In the genomic region with DNA sequence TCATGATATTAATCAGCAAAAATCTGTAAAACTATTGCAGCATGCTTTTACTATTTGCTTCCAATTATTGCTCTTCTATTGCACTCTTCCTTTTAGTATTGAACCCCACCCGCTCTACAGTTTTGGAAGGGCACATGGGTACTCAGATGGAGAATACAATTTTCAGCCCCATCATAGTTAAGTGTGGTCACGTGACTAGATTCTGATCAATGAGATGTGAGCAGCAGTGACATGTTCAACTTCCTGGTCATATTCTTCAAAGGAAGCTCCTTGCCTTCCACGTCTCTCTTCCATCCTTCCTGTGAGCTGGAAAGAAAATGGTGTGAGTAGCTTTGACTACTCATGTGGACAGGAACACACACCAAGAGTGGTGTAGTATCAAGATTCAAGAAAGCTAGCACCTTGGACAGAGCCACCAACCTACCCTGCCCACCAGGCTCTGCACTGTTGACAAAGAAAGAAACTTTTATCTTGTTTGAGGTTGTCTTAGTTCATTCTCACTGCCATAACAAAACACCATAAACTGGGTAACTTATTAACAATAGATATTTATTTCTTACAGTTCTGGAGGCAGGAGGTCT, we compare ENCODE assay signal across 17 cellular contexts. TPM values are rescaled to one million over a fixed set of nuclear protein-coding genes. Genes with fewer than 3 reads are reported as not detected.
DNase-seq lines count a peak whose midpoint lies in the region; ATAC-seq and TF ChIP-seq lines count a peak whose summit lies in the region.
"Had no signal": no experiment of that assay in that cellular context is flagged by ENCODE, and none has a peak within 500 bp of the region (broad histone marks: within the 10 kb centered on the region; RNA-seq: fewer than 3 reads in every experiment).

No MANE protein-coding gene starts in this region.

- H3K79me2 ChIP-seq in HCT116 (ENCODE audit: insufficient read depth, low read length) = no peaks in the 10 kb centered on the region
- no peaks in the 10 kb centered on the region for H3K79me2 ChIP-seq in hepatocyte

- intact Hi-C loops in HCT116 (cut with micrococcal nuclease) = no loop called here

- H3K9ac ChIP-seq in HCT116 (ENCODE audit: low read length) = no peak overlapping the region

- H3K27me3 Mint-ChIP-seq in WTC11 (ENCODE audit: low read depth) = peaks cover 30% of the 10 kb centered on the region

- H3K9me3 ChIP-seq in HCT116 (ENCODE audit: control insufficient read depth in 1 of 2, insufficient read depth in 1 of 2, low read depth in 1 of 2, low read length in 2 of 2) (no peaks in the 10 kb centered on the region), hepatocyte (ENCODE audit: low read depth) (no peaks in the 10 kb centered on the region)
- H3K9me3 ChIP-seq: prostate gland had no signal

- RAD21 ChIA-PET in HCT116 (lab: Charles Lee; ENCODE audit: low non-redundant PET in 1 of 2, low total read pairs in 2 of 2, uncharacterized antibody in 2 of 2, unreplicated experiment in 2 of 2) = no interaction called here

- no peak overlapping the region for H3K4me3 Mint-ChIP-seq in WTC11
- H3K4me3 Mint-ChIP-seq: mesothelial cell of epicardium had no signal

- BruUV-seq in HCT116 (replicated peaks; lab: Mats Ljungman, UMichigan) = no TSS peak

- H3K27me3 ChIP-seq in HCT116 (ENCODE audit: insufficient read depth, low read length) (no peaks in the 10 kb centered on the region; the same call in 1 of the 2 replicates), hepatocyte (peaks cover 37% of the 10 kb centered on the region)

- H2AFZ ChIP-seq in HCT116 (ENCODE audit: low read depth, low read length, poor library complexity, severe bottlenecking) (no peak overlapping the region), hepatocyte (no peak overlapping the region)

- H3K36me3 ChIP-seq in HCT116 (ENCODE audit: control insufficient read depth in 1 of 2, insufficient read depth in 2 of 2, low read length in 2 of 2) (no peaks in the 10 kb centered on the region), hepatocyte (replicated peaks; ENCODE audit: insufficient read depth, low read depth) (no peaks in the 10 kb centered on the region)
- H3K36me3 ChIP-seq: prostate gland had no signal

- WGBS in hepatocyte (ENCODE audit: low lambda C conversion rate, missing lambda C conversion rate) = 69% methylated on average over 3 of the region's 3 CpGs

- POLR2A ChIA-PET in HCT116 (lab: Charles Lee) (no interaction called here), WTC11 (lab: Charles Lee) (no interaction called here)

- no peak overlapping the region for H3K27ac ChIP-seq in HCT116 (ENCODE audit: low read depth, low read length)
- no peak overlapping the region for H3K27ac ChIP-seq in hepatocyte
- H3K27ac ChIP-seq: prostate gland had no signal

- H3K36me3 Mint-ChIP-seq in WTC11 = no peaks in the 10 kb centered on the region
- H3K36me3 Mint-ChIP-seq: mesothelial cell of epicardium had no signal

- H3K4me2 ChIP-seq in HCT116 (ENCODE audit: low read length) (no peak overlapping the region), hepatocyte (no peak overlapping the region)

- H3K27ac Mint-ChIP-seq in WTC11 = no peak overlapping the region
- H3K27ac Mint-ChIP-seq: activated T-helper 2 cell treated with anti-CD3 and anti-CD28 coated beads, Interferon-gamma antibody, Interleukin-2, Interleukin-4, amounts not matched to agents 10 μg/mL and 5 μg/mL and 100 μg/mL, durations not matched to agents 14 hours and 24 hours and 36 hours; mesothelial cell of epicardium had no signal

- H3K4me1 ChIP-seq in HCT116 (ENCODE audit: control insufficient read depth in 1 of 2, insufficient read depth in 2 of 2, low read length in 2 of 2) = no peaks in the 10 kb centered on the region
- peaks cover under 1% of the 10 kb centered on the region for H3K4me1 ChIP-seq in hepatocyte (ENCODE audit: insufficient read depth)
- H3K4me1 ChIP-seq: prostate gland had no signal

- TF ChIP-seq POLR2A in HCT116 (IDR thresholded peaks at IDR 0.05; ENCODE audit: borderline replicate concordance, extremely low read depth, insufficient read depth, insufficient read length) = no peak

- no peaks in the 10 kb centered on the region for H3K9me3 Mint-ChIP-seq in WTC11
- H3K9me3 Mint-ChIP-seq: activated T-helper 2 cell treated with anti-CD3 and anti-CD28 coated beads, Interferon-gamma antibody, Interleukin-2, Interleukin-4, amounts not matched to agents 10 μg/mL and 5 μg/mL and 100 μg/mL, durations not matched to agents 14 hours and 24 hours and 36 hours; mesothelial cell of epicardium had no signal

- H4K20me1 ChIP-seq in HCT116 (ENCODE audit: insufficient read depth) = no peaks in the 10 kb centered on the region
- H4K20me1 ChIP-seq in hepatocyte (ENCODE audit: insufficient read depth, poor library complexity, severe bottlenecking) = no peaks in the 10 kb centered on the region

- no peak for TF ChIP-seq CTCF in HCT116 (IDR thresholded peaks at IDR 0.05 in 2 of 3, conservative IDR thresholded peaks at IDR 0.05 in 1 of 3; ENCODE audit: borderline replicate concordance in 1 of 3, insufficient read depth in 1 of 3, low read depth in 2 of 3, low read length in 2 of 3)
- TF ChIP-seq CTCF in WTC11 (IDR thresholded peaks at IDR 0.05) = no peak
- no peak for TF ChIP-seq CTCF in hepatocyte (IDR thresholded peaks at IDR 0.05; ENCODE audit: poor library complexity)

- H3K4me1 Mint-ChIP-seq in WTC11 = peaks cover 14% of the 10 kb centered on the region

- H3K4me3 ChIP-seq in HCT116 (replicated peaks in 1 of 2; ENCODE audit: low read depth in 1 of 2, low read length in 2 of 2) (no peak overlapping the region), hepatocyte (no peak overlapping the region)
- H3K4me3 ChIP-seq: prostate gland had no signal

- H3K9me2 ChIP-seq in HCT116 (ENCODE audit: insufficient read depth) (no peaks in the 10 kb centered on the region), hepatocyte (replicated peaks; ENCODE audit: insufficient read depth) (no peaks in the 10 kb centered on the region)

- CTCF ChIA-PET in HCT116 (lab: Charles Lee) (no interaction called here), WTC11 (lab: Charles Lee) (interaction anchor here (0.9 kb wide), 1 partner anchor 151 kb away, joined by 4 read pairs; no protein-coding TSS in a partner anchor)

- ATAC-seq in HCT116 (no peak), WTC11 (peak; percentile 29), HG02763 (IDR thresholded peaks at IDR 0.05; ENCODE audit: unreplicated experiment) (no peak), GM19395 (IDR thresholded peaks at IDR 0.05; ENCODE audit: unreplicated experiment) (no peak), GM21723 (IDR thresholded peaks at IDR 0.05; ENCODE audit: unreplicated experiment) (no peak)

- peak; percentile 34 for DNase-seq in A172 (ENCODE audit: low spot score)
- no peak for DNase-seq in HCT116 (ENCODE audit: low read depth, low spot score)
- DNase-seq in WTC11 (ENCODE audit: low spot score) = peak; percentile 24
- peak; percentile 68 for DNase-seq in hepatocyte (ENCODE audit: low spot score)
- no peak for DNase-seq in midbrain (lab: John Stamatoyannopoulos, UW)
- DNase-seq: activated CD4-positive, alpha-beta T cell treated with anti-CD3 and anti-CD28 coated beads, Interleukin-2, amount 50 U/mL, for 48 hours; caudate nucleus; NCI-H1417; NCI-H446 treated with DMSO at 0.1 percent for 48 hours; stimulated activated CD4-positive, alpha-beta T cell treated with anti-CD3 and anti-CD28 coated beads, Interleukin-2, amount 100 ng/mL, for 24 hours; T-helper 1 cell had no signal

- no peak for TF ChIP-seq RAD21 in HCT116 (IDR thresholded peaks at IDR 0.05; ENCODE audit: low read depth)

TF ChIP-seq in WTC11, 78 proteins besides CTCF, POLR2A, EP300 and RAD21:
- TF ChIP-seq ZNF263 (CRISPR knock-in tag; IDR thresholded peaks at IDR 0.05; ENCODE audit: low read depth) (no peak), NFE2L1 (CRISPR knock-in tag; IDR thresholded peaks at IDR 0.05) (no peak), NFYB (CRISPR knock-in tag; conservative IDR thresholded peaks at IDR 0.05; ENCODE audit: low read depth) (no peak), ARID4B (CRISPR knock-in tag; IDR thresholded peaks at IDR 0.05; ENCODE audit: borderline replicate concordance) (no peak), TEAD4 (CRISPR knock-in tag; IDR thresholded peaks at IDR 0.05) (0 out of 2 replicates have a peak, but pooled peaks have one; percentile 37)

RNA-seq across cellular contexts. Expression of gene FGF14, which starts 3.7 kb away (rescaled TPM):
- total RNA-seq in A172 (2014; rRNA removed; shearing (Covaris generic)) = under 0.01 and 0.07 TPM in 2 replicates
- total RNA-seq in HCT116 (2021; ENCODE audit: unreplicated experiment) (not detected), WTC11 (2021) (0.18 to 0.80 TPM (median 0.28 TPM) in 3 replicates), hepatocyte (0.73 and 0.84 TPM in 2 replicates)
- polyA plus RNA-seq in HCT116 (2012) = not detected in 2 replicates
- 0.96 TPM in 1 of 2 replicates, not detected in the other for polyA plus RNA-seq in hepatocyte
- total RNA-seq: activated T-helper 2 cell treated with anti-CD3 and anti-CD28 coated beads, Interferon-gamma antibody, Interleukin-2, Interleukin-4, amounts not matched to agents 10 μg/mL and 5 μg/mL and 100 μg/mL, durations not matched to agents 14 hours and 24 hours and 36 hours had no signal

Comparison
In these comparisons a context has a peak if more than half of its experiments do, and no peak if none do; other contexts are left out.
1. DNase-seq: peak in A172 (single experiment), WTC11 (single experiment) and hepatocyte (single experiment); none in HCT116 (single experiment) and midbrain (single experiment).